ENCODE assay signal across 8 cellular contexts in genomic region chr10:103451871-103452713, GRCh38. TPM values are rescaled to one million over a fixed set of nuclear protein-coding genes. Genes with fewer than 3 reads are reported as not detected.
DNase-seq lines count a peak whose midpoint lies in the region; ATAC-seq and TF ChIP-seq lines count a peak whose summit lies in the region.

TSS of gene CALHM2 (minus strand) at chr10:103452370. CDS start at chr10:103449941, 2,429 bp downstream.

- H3K4me3 ChIP-seq in mononuclear cell (ENCODE audit: low read length): peak within 1 kb of the TSS; percentile 60

- H3K27me3 ChIP-seq in mononuclear cell (ENCODE audit: insufficient read depth, low read length): no peaks in the 10 kb centered on the region

- peak; percentile 73 for DNase-seq in NCI-H510A treated with DMSO at 0.1 percent for 48 hours (lab: John Stamatoyannopoulos, UW)
- peak; percentile 9 for DNase-seq in activated CD8-positive, alpha-beta memory T cell treated with anti-CD3 and anti-CD28 coated beads, Interleukin-2, amount 50 U/mL, for 1 hour (ENCODE audit: extremely low read depth)
- peak; percentile 15 to 20 for DNase-seq in stimulated activated CD8-positive, alpha-beta memory T cell treated with anti-CD3 and anti-CD28 coated beads, Interleukin-4, amount 100 ng/mL, for 4 hours (ENCODE audit: low read depth in 2 of 2, low spot score in 1 of 2)

- peak; percentile 65 for ATAC-seq in HG02588 (IDR thresholded peaks at IDR 0.05; ENCODE audit: unreplicated experiment)
- ATAC-seq in HG03565 (IDR thresholded peaks at IDR 0.05; ENCODE audit: unreplicated experiment): no peak

- peak; percentile 54 for TF ChIP-seq POLR2A in GM10847 (IDR thresholded peaks at IDR 0.05; ENCODE audit: extremely low read depth, insufficient read length)

- in situ Hi-C loops in endometrial microvascular endothelial cells (cut with HindIII; ENCODE audit: inconsistent ontology term, low pct_unique_long_range_greater_than_20kb, low sequenced_read_pairs): no loop called here

- no peaks in the 10 kb centered on the region for H3K9me3 ChIP-seq in mononuclear cell (ENCODE audit: low read depth, low read length)

- peaks cover 50% of the 10 kb centered on the region for H3K4me1 ChIP-seq in mononuclear cell (ENCODE audit: insufficient read depth, low read length)

RNA-seq across cellular contexts. Expression of gene CALHM2, which starts in this region (rescaled TPM):
- 15.1 TPM for total RNA-seq in endometrial microvascular endothelial cells (ENCODE audit: inconsistent ontology term)
- total RNA-seq in mononuclear cell: 10.3 TPM

Comparison
In these comparisons a context has a peak if more than half of its experiments do, and no peak if none do; other contexts are left out.
1. DNase-seq: peak in every context shown above with its lines; median percentile 73 in NCI-H510A treated with DMSO at 0.1 percent for 48 hours; 18 in stimulated activated CD8-positive, alpha-beta memory T cell treated with anti-CD3 and anti-CD28 coated beads, Interleukin-4, amount 100 ng/mL, for 4 hours; 9 in activated CD8-positive, alpha-beta memory T cell treated with anti-CD3 and anti-CD28 coated beads, Interleukin-2, amount 50 U/mL, for 1 hour.